Comparison of ENCODE assay signal across 8 cellular contexts in genomic region chr10:32938554-32939061, GRCh38. TPM values are rescaled to one million over a fixed set of nuclear protein-coding genes. Genes with fewer than 3 reads are reported as not detected.
DNase-seq lines count a peak whose midpoint lies in the region; ATAC-seq and TF ChIP-seq lines count a peak whose summit lies in the region.

No MANE protein-coding gene starts in this region.

- no peak overlapping the region for H3K4me3 ChIP-seq in A673 (ENCODE audit: low read depth, low read length, poor library complexity, severe bottlenecking)
- H3K4me3 ChIP-seq in colonic mucosa = no peak overlapping the region
- peak overlapping the region in 1 of 4 donors; percentile 0 for H3K4me3 ChIP-seq in transverse colon

- TF ChIP-seq EP300 in transverse colon (IDR thresholded peaks at IDR 0.05; ENCODE audit: low read depth) = no peak

- H3K27ac ChIP-seq in A673 (ENCODE audit: low read depth, low read length, poor library complexity, severe bottlenecking) (peak overlapping the region; percentile 48), colonic mucosa (peak overlapping the region; percentile 66), transverse colon (peak overlapping the region; percentile 73 to 83 (median 78))

- peaks cover 47% of the 10 kb centered on the region for H3K4me1 Mint-ChIP-seq in memory B cell

- no peak for TF ChIP-seq POLR2A in transverse colon (IDR thresholded peaks at IDR 0.05)

- H3K27me3 ChIP-seq in A673 (replicated peaks; ENCODE audit: insufficient read depth, low read depth, low read length, poor library complexity) (no peaks in the 10 kb centered on the region), colonic mucosa (no peaks in the 10 kb centered on the region), transverse colon (no peaks in the 10 kb centered on the region)

- in situ Hi-C loops in transverse colon (cut with MboI; ENCODE audit: low pct_ligation_motif_present in 1 of 4, low pct_unique_long_range_greater_than_20kb in 1 of 4, low sequenced_read_pairs in 3 of 4) = no loop called here

- intact Hi-C loops in A673 (cut with micrococcal nuclease; ENCODE audit: unreplicated experiment) (no loop called here), colonic mucosa (cut with DNase I) (no loop called here), transverse colon (cut with DNase I; ENCODE audit: low total_unique reads) (no loop called here)

- no peaks in the 10 kb centered on the region for H3K27me3 Mint-ChIP-seq in memory B cell

- H3K27ac Mint-ChIP-seq in memory B cell = peak overlapping the region; percentile 92

- H3K9me3 ChIP-seq in A673 (ENCODE audit: low read depth, low read length, poor library complexity, severe bottlenecking) (no peaks in the 10 kb centered on the region), colonic mucosa (no peaks in the 10 kb centered on the region), transverse colon (no peaks in the 10 kb centered on the region)

- BruUV-seq in A673 (replicated peaks; lab: Mats Ljungman, UMichigan) = no TSS peak

- H3K9me3 Mint-ChIP-seq in memory B cell = no peaks in the 10 kb centered on the region

- H3K9ac ChIP-seq in colonic mucosa (ENCODE audit: low read depth in 2 of 2, low read length in 2 of 2) = peak overlapping the region in 1 of 2 donors; percentile 48

- CTCF ChIA-PET in A673 (lab: Charles Lee) = no interaction called here

- ATAC-seq in memory B cell (ENCODE audit: low read depth) (no peak), GM18868 (IDR thresholded peaks at IDR 0.05; ENCODE audit: unreplicated experiment) (no peak), HG02938 (IDR thresholded peaks at IDR 0.05; ENCODE audit: unreplicated experiment) (no peak), GM21367 (IDR thresholded peaks at IDR 0.05; ENCODE audit: unreplicated experiment) (no peak)

- H3K36me3 Mint-ChIP-seq in memory B cell = peaks cover 18% of the 10 kb centered on the region

- H3K4me1 ChIP-seq in A673 (ENCODE audit: insufficient read depth, low read length, poor library complexity, severe bottlenecking) (peaks cover 21% of the 10 kb centered on the region), colonic mucosa (peaks cover 9% of the 10 kb centered on the region), transverse colon (peaks cover 13 to 62% (median 46%) of the 10 kb centered on the region in 4 donors)

- WGBS in transverse colon (ENCODE audit: low coverage in 1 of 2), 2 donors = 29 to 37% methylated on average over 1 to 14 of the region's 14 CpGs

- peak overlapping the region; percentile 77 for H3K4me3 Mint-ChIP-seq in memory B cell

- POLR2A ChIA-PET in A673 (lab: Charles Lee; ENCODE audit: low non-redundant PET) = no interaction called here

- H3K36me3 ChIP-seq in A673 (ENCODE audit: insufficient read depth, low read length, poor library complexity, severe bottlenecking) = peaks cover 6% of the 10 kb centered on the region
- peaks cover 1% of the 10 kb centered on the region for H3K36me3 ChIP-seq in colonic mucosa
- H3K36me3 ChIP-seq in transverse colon = peaks cover 0 to 11% (median 5%) of the 10 kb centered on the region in 4 donors

- DNase-seq in A673 (ENCODE audit: low spot score) = peak; percentile 66
- DNase-seq in Kasumi-1 (lab: John Stamatoyannopoulos, UW) = peak; percentile 73 to 82
- peak; percentile 60 for DNase-seq in colonic mucosa
- no peak for DNase-seq in memory B cell (ENCODE audit: low spot score in 2 of 2)
- peak; percentile 39 for DNase-seq in transverse colon

- TF ChIP-seq CTCF in A673 (conservative IDR thresholded peaks at IDR 0.05; ENCODE audit: low read depth, low read length) (no peak), colonic mucosa (IDR thresholded peaks at IDR 0.05) (no peak), transverse colon (IDR thresholded peaks at IDR 0.05) (no peak)

RNA-seq across cellular contexts. Expression of gene ITGB1, which starts 19.4 kb away (rescaled TPM):
- total RNA-seq in A673 (2021) = 276 and 282 TPM in 2 replicates
- total RNA-seq in colonic mucosa = 100 to 1,000 TPM; 254 to 393 TPM
- 100 to 1,000 TPM; 135 to 362 (median 252) TPM for total RNA-seq in transverse colon

Comparison
In these comparisons a context has a peak if more than half of its experiments do, and no peak if none do; other contexts are left out.
1. DNase-seq: peak in A673 (single experiment), Kasumi-1 (2 of 2), colonic mucosa (single experiment) and transverse colon (single experiment); none in memory B cell (0 of 2).
2. Peak in every context shown above with its lines, with median percentiles within 50 percentile points of each other: H3K27ac ChIP-seq.